8 cellular contexts compared by ENCODE assay signal in the genomic region with DNA sequence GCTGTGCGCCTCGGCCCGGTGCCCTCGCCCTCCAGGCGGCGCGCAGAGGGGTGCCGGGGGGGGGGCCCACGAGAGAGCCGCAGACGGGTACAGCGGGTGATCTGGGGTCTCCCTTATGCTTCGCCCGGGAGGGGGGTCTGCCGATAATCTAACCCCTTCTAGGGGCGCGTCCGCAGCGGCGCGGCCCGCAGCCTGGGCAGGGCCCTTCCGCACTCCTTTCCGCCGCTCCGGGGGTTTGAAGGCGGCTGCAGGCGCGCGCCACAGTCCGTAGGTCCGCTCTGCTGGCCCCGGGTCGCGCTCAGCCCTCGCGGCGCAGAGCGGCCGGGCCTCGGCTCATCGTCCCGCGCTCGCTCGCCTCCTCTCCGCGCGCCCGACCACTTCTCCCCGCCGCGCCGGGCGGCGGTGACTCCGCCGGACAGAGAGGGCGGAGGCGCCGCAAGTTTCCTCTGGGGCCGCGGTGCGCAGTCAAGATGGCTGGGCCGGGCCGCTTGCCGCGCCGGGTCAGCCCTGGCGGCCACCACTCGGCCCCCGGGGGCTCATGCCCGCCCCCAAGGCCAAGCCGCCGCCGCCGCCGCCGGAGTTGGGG. TPM values are rescaled to one million over a fixed set of nuclear protein-coding genes. Genes with fewer than 3 reads are reported as not detected.
DNase-seq lines count a peak whose midpoint lies in the region; ATAC-seq and TF ChIP-seq lines count a peak whose summit lies in the region.

No MANE protein-coding gene starts in this region.

- in situ Hi-C loops in ACHN (cut with HindIII; ENCODE audit: low pct_ligation_motif_present, low pct_unique_long_range_greater_than_20kb, low sequenced_read_pairs): loop anchor here (25.0 kb wide), 1 partner anchor 1146 kb away; no protein-coding TSS in a partner anchor

- H3K9me3 ChIP-seq in ectodermal cell (ENCODE audit: control insufficient read depth, low read length): no peaks in the 10 kb centered on the region
- H3K9me3 ChIP-seq in mucosa of descending colon: no peaks in the 10 kb centered on the region

- TF ChIP-seq CTCF in mucosa of descending colon (IDR thresholded peaks at IDR 0.05): no peak

- peak overlapping the region; percentile 75 for H3K4me3 ChIP-seq in ectodermal cell (ENCODE audit: insufficient read depth, low read depth, low read length)
- peak overlapping the region; percentile 75 for H3K4me3 ChIP-seq in mucosa of descending colon

- H3K4me1 ChIP-seq in ectodermal cell (ENCODE audit: control insufficient read depth, insufficient read depth, low read length): peaks cover 17% of the 10 kb centered on the region
- peaks cover 15% of the 10 kb centered on the region for H3K4me1 ChIP-seq in mucosa of descending colon (ENCODE audit: low read depth)

- H3K27ac ChIP-seq in ectodermal cell (ENCODE audit: insufficient read depth, low read depth, low read length, poor library complexity, severe bottlenecking): no peak overlapping the region

- H3K27me3 ChIP-seq in ectodermal cell (ENCODE audit: control insufficient read depth, insufficient read depth, low read length, poor library complexity, severe bottlenecking): peaks cover 51% of the 10 kb centered on the region

- H3K36me3 ChIP-seq in ectodermal cell (ENCODE audit: control insufficient read depth, insufficient read depth, low read length): no peaks in the 10 kb centered on the region
- no peaks in the 10 kb centered on the region for H3K36me3 ChIP-seq in mucosa of descending colon (ENCODE audit: low read depth)

- peak; percentile 29 for ATAC-seq in GM18502 (IDR thresholded peaks at IDR 0.05; ENCODE audit: poor library complexity, unreplicated experiment)
- peak; percentile 26 for ATAC-seq in HG02852 (IDR thresholded peaks at IDR 0.05; ENCODE audit: unreplicated experiment)
- ATAC-seq in mucosa of descending colon: peak; percentile 37

- 0% methylated on average over 79 of the region's 79 CpGs for WGBS in ectodermal cell, 2 experiments

- intact Hi-C loops in mucosa of descending colon (cut with DNase I, micrococcal nuclease): loop anchor here in 1 of 2 donors (5.0 kb wide), 1 partner anchor 276 kb away; no protein-coding TSS in a partner anchor

- peak; percentile 19 for DNase-seq in ACHN
- peak; percentile 21 for DNase-seq in RPMI8226
- peak in 1 of 3 donors; percentile 51 for DNase-seq in mucosa of descending colon
- DNase-seq in H4 (ENCODE audit: low spot score): no peak
- DNase-seq in pons (ENCODE audit: low spot score): no peak

RNA-seq across cellular contexts. Expression of a gene that starts 0.6 kb away (rescaled TPM):
- polyA plus RNA-seq in ectodermal cell (2013, experiment 1 of 4): 11.0 TPM
- 9.7 TPM for polyA plus RNA-seq in ectodermal cell (2013, experiment 2 of 4)
- 9.9 TPM for polyA plus RNA-seq in ectodermal cell (2013, experiment 3 of 4)
- 10.5 TPM for polyA plus RNA-seq in ectodermal cell (2013, experiment 4 of 4)
- total RNA-seq in mucosa of descending colon: 10 to 100 TPM; 13.4 to 31.3 (median 14.8) TPM
- 1.6 and 2.5 TPM in 2 replicates for total RNA-seq in H4 (2014; rRNA removed; shearing (Covaris generic))

RNA-seq across cellular contexts. Expression of a gene that starts 36.4 kb away (rescaled TPM):
- not detected for polyA plus RNA-seq in ectodermal cell (2013, experiment 1 of 4)
- polyA plus RNA-seq in ectodermal cell (2013, experiment 2 of 4): not detected
- polyA plus RNA-seq in ectodermal cell (2013, experiment 3 of 4): not detected
- not detected for polyA plus RNA-seq in ectodermal cell (2013, experiment 4 of 4)
- not detected for total RNA-seq in mucosa of descending colon
- total RNA-seq in H4 (2014; rRNA removed; shearing (Covaris generic)): not detected in 2 replicates

Comparison
In these comparisons a context has a peak if more than half of its experiments do, and no peak if none do; other contexts are left out.
1. DNase-seq: peak in ACHN (single experiment) and RPMI8226 (single experiment); none in H4 (single experiment) and pons (single experiment).
2. Peak in every context shown above with its lines, with median percentiles within 50 percentile points of each other: ATAC-seq.